1 cellular context compared by ENCODE assay signal in the genomic region with DNA sequence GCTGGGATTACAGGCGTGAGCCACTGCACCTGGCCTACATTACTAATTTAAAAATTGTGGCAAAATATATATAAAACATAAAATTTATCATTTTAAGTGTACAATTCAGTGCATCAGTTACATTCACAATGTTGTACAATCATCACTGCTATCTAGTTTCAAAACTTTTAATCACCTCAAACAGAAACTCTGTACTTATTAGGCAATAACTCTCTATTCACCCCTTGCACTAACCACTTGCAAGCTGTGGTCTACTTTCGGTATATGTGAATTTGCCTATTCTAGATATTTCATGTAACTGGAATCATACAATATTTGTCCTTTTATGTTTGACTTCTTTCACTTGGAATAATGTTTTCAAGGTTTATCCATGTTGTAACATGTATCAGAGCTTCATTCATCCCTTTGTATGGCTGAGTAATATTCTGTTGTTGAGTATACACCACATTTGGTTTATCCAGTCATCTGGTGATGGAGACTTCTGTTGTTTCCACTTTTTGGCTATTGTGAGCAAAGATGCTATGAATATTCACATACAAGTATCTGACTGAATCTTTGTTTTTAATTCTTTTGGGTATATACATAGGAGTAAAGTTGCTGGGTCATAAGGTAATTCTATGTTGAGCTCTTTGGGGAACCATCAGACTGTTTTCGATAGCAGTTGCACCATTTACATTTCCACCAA.
A peak's percentile ranks its signal among the peaks of the same experiment; 100 is the strongest.
TF ChIP-seq lines count a peak whose summit lies in the region.

No MANE protein-coding gene starts in this region.

TF ChIP-seq in HepG2, 621 proteins besides CTCF, POLR2A, EP300 and RAD21:
- peak; percentile 17; the same call in 1 of the 2 replicates for TF ChIP-seq CEBPB (IDR thresholded peaks at IDR 0.05; ENCODE audit: borderline replicate concordance, low read depth, low read length)
- no peak for TF ChIP-seq CHCHD3 (CRISPR knock-in tag; IDR thresholded peaks at IDR 0.05)
TF ChIP-seq in HepG2: peak in this region for 1.
